In the genomic region with DNA sequence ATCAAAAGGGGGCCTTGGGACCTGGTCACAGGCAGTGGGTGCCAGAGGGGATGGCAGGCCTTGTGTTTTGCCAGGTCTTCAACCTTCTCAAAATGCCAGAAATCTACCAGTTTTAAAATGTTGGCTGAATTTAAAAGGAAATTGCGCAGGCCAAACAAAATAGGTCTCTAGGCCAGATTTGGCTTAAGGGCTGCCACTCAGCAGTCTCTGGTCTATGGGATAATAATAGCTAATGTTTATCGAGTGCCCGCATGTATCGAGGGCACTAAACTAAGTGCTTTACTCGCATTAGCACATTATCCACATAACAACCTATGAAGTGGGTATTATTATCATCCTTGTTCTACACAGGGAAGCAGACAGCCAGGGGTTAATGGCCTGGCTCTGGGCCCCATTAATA, we compare ENCODE assay signal across 22 cellular contexts.
"Had no signal": no experiment of that assay in that cellular context is flagged by ENCODE, and none has a peak within 500 bp of the region (broad histone marks: within the 10 kb centered on the region; RNA-seq: fewer than 3 reads in every experiment).

No MANE protein-coding gene starts in this region.

- H3K27me3 Mint-ChIP-seq: activated naive CD8-positive, alpha-beta T cell treated with anti-CD3 and anti-CD28 coated beads for 36 hours; naive thymus-derived CD4-positive, alpha-beta T cell; progenitor cell of endocrine pancreas had no signal

- H3K27ac Mint-ChIP-seq: activated naive CD8-positive, alpha-beta T cell treated with anti-CD3 and anti-CD28 coated beads for 36 hours; neural progenitor cell; T-helper 2 cell treated with Interferon-gamma antibody and Interleukin-4, amounts not matched to agents 5 μg/mL and 100 μg/mL, for 36 hours had no signal

- DNase-seq: activated CD4-positive, alpha-beta T cell treated with anti-CD3 and anti-CD28 coated beads, Interleukin-2, amount 50 U/mL, for 1 hour; activated CD4-positive, CD25-positive, alpha-beta regulatory T cell treated with anti-CD3 and anti-CD28 coated beads, Interleukin-2, amount 50 U/mL, for 72 hours; activated CD8-positive, alpha-beta memory T cell treated with anti-CD3 and anti-CD28 coated beads for 24 hours; activated CD8-positive, alpha-beta memory T cell treated with anti-CD3 and anti-CD28 coated beads, Interleukin-2, amount 50 U/mL, for 4 hours; activated naive CD4-positive, alpha-beta T cell; activated naive CD8-positive, alpha-beta T cell treated with anti-CD3 and anti-CD28 coated beads for 36 hours; activated T-cell treated with anti-CD3 and anti-CD28 coated beads, Interleukin-2, amount 50 U/mL, for 4 hours; cerebellar nuclear complex; cortex of kidney; foreskin fibroblast; immature natural killer cell; left lung; naive thymus-derived CD4-positive, alpha-beta T cell; stimulated activated CD4-positive, alpha-beta T cell treated with anti-CD3 and anti-CD28 coated beads, Interleukin-4, amount 100 ng/mL, for 24 hours; stimulated activated naive CD8-positive, alpha-beta T cell treated with anti-CD3 and anti-CD28 coated beads, Interleukin-15, Interleukin-2, amounts not matched to agents 100 U/mL and 50 U/mL, for 24 hours; thyroid gland; WERI-Rb-1 had no signal

- FAIRE-seq: bronchial epithelial cell had no signal

- H3K4me3 Mint-ChIP-seq: activated naive CD8-positive, alpha-beta T cell treated with anti-CD3 and anti-CD28 coated beads for 36 hours; activated T-cell treated with anti-CD3 and anti-CD28 coated beads, Interleukin-2, amount 50 U/mL, for 4 hours; naive thymus-derived CD4-positive, alpha-beta T cell; neural progenitor cell; T-helper 2 cell treated with Interferon-gamma antibody and Interleukin-4, amounts not matched to agents 5 μg/mL and 100 μg/mL, for 36 hours had no signal

- ATAC-seq: activated T-cell treated with anti-CD3 and anti-CD28 coated beads, Interleukin-2, amount 50 U/mL, for 4 hours; left lung; naive thymus-derived CD4-positive, alpha-beta T cell; stimulated activated naive CD8-positive, alpha-beta T cell treated with anti-CD3 and anti-CD28 coated beads, Interleukin-15, Interleukin-2, amounts not matched to agents 100 U/mL and 50 U/mL, for 24 hours had no signal

- H2AFZ ChIP-seq: neural progenitor cell had no signal

- H3K9ac ChIP-seq: neural progenitor cell had no signal

- H3K4me2 ChIP-seq: neural progenitor cell had no signal

- H3K27ac ChIP-seq: neural progenitor cell, thyroid gland, WERI-Rb-1 had no signal

- H3K36me3 Mint-ChIP-seq: immature natural killer cell had no signal

- H3K9me3 ChIP-seq: left lung, thyroid gland had no signal

- H3K4me3 ChIP-seq: left lung, neural progenitor cell, thyroid gland had no signal

- H3K9me3 Mint-ChIP-seq: activated naive CD8-positive, alpha-beta T cell treated with anti-CD3 and anti-CD28 coated beads for 36 hours; activated T-cell treated with anti-CD3 and anti-CD28 coated beads, Interleukin-2, amount 50 U/mL, for 4 hours; activated T-helper 2 cell treated with anti-CD3 and anti-CD28 coated beads, Interferon-gamma antibody, Interleukin-2, Interleukin-4, amounts not matched to agents 10 μg/mL and 5 μg/mL and 100 μg/mL, durations not matched to agents 14 hours and 24 hours and 36 hours; immature natural killer cell; naive thymus-derived CD4-positive, alpha-beta T cell; neural progenitor cell; T-helper 2 cell treated with Interferon-gamma antibody and Interleukin-4, amounts not matched to agents 5 μg/mL and 100 μg/mL, for 36 hours had no signal

- H3K36me3 ChIP-seq: left lung, neural progenitor cell, thyroid gland had no signal

- H3K27me3 ChIP-seq: left lung, neural progenitor cell, thyroid gland had no signal
